8 cellular contexts compared by ENCODE assay signal in the genomic region with DNA sequence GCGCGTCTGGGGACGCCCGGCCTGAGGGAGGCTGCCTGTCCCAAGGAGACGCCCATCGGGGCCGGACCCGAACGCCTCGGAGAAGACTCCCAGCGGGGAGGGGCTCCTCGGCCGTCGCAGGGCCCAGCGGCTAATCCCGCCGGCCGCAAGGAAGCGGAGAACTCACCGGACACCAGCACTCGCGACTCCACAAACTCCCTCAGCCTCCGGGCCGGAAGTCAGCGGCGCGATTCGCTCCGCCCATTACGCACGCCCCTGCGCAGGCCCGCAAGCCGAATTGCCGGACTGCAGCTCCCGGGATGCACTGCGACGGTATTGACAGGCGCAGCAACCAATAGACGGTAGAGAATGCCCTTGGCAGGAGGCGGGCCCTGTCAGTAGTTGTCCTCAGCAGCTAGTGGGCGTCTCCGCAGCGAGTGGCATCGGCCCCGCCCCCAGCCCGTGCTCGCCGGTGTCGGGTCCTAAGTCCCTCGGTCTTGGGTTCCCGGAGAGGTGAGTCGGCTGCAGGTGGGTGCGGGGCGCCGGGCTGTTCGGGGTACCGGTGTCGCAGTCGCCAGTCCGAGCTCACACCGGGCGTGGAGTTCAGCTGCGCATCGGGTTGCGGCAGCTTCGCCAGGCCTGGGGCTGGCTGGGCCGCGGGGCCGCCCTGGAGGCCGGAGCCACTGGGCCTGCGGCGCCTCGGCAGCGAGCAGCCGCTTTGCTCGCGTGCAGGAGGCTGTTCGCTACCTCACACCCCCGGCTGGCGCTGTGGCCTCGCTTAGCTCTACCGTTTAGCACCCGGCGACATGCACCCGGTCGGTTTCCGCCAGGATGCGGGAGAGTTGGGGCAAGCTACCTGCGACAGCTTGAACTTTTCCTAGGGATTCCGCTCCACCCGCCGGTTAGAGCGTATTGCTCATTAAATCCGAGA. TPM values are rescaled to one million over a fixed set of nuclear protein-coding genes. Genes with fewer than 3 reads are reported as not detected.
DNase-seq lines count a peak whose midpoint lies in the region; ATAC-seq and TF ChIP-seq lines count a peak whose summit lies in the region.

A gene (plus strand): TSS at position 437 of the 910 bp plus-strand sequence. CDS start 790 bp downstream, outside the sequence.
A gene (minus strand): TSS at position 226 of the 910 bp plus-strand sequence. CDS start 3,447 bp downstream, outside the sequence.

- peaks cover 59% of the 10 kb centered on the region for H3K79me2 ChIP-seq in osteoblast (ENCODE audit: insufficient read depth, low read length)

- H3K4me1 Mint-ChIP-seq in activated naive CD4-positive, alpha-beta T cell treated with anti-CD3 and anti-CD28 coated beads, Interleukin-2, amount 50 U/mL, for 24 hours: peaks cover 60% of the 10 kb centered on the region

- peaks cover 4% of the 10 kb centered on the region for H4K20me1 ChIP-seq in osteoblast (ENCODE audit: insufficient read depth, low read length)

- peaks cover 13% of the 10 kb centered on the region for H3K4me1 ChIP-seq in osteoblast (ENCODE audit: insufficient read depth, low read length)
- H3K4me1 ChIP-seq in thoracic aorta (ENCODE audit: control insufficient read depth in 1 of 2, low read depth in 2 of 2): peaks cover 10 to 32% of the 10 kb centered on the region in 2 donors

- POLR2A ChIA-PET in GM10248 (lab: Yijun Ruan, JAX): interaction anchor here (0.5 to 1.5 kb wide), 5 partner anchors 22 to 117 kb away, joined by 3 to 11 read pairs (median 3); a partner anchor contains a TSS

- peaks cover 10% of the 10 kb centered on the region for H3K9me3 Mint-ChIP-seq in activated naive CD4-positive, alpha-beta T cell treated with anti-CD3 and anti-CD28 coated beads, Interleukin-2, amount 50 U/mL, for 24 hours

- H3K4me3 ChIP-seq in osteoblast (ENCODE audit: insufficient read depth, low read length): peak within 1 kb of the TSS; percentile 98
- peak within 1 kb of the TSS; percentile 91 for H3K4me3 ChIP-seq in thoracic aorta

- peak within 1 kb of the TSS; percentile 95 for H2AFZ ChIP-seq in osteoblast (ENCODE audit: low read length)

- H3K27me3 ChIP-seq in osteoblast (ENCODE audit: insufficient read depth, low read length): no peaks in the 10 kb centered on the region
- no peaks in the 10 kb centered on the region for H3K27me3 ChIP-seq in thoracic aorta (replicated peaks; ENCODE audit: insufficient read depth)

- H3K36me3 ChIP-seq in osteoblast (ENCODE audit: insufficient read depth, low read length) (peaks cover 47% of the 10 kb centered on the region), thoracic aorta (peaks cover 32% of the 10 kb centered on the region)

- peak within 1 kb of the TSS; percentile 84 for H3K27ac Mint-ChIP-seq in activated naive CD4-positive, alpha-beta T cell treated with anti-CD3 and anti-CD28 coated beads, Interleukin-2, amount 50 U/mL, for 24 hours

- H3K4me3 Mint-ChIP-seq in activated naive CD4-positive, alpha-beta T cell treated with anti-CD3 and anti-CD28 coated beads, Interleukin-2, amount 50 U/mL, for 24 hours: peak within 1 kb of the TSS; percentile 98

- TF ChIP-seq CTCF in GM10248 (IDR thresholded peaks at IDR 0.05; ENCODE audit: control extremely low read depth, extremely low read depth, low read depth, missing control alignments): peak; percentile 8
- no peak for TF ChIP-seq CTCF in osteoblast (IDR thresholded peaks at IDR 0.05; ENCODE audit: extremely low read depth, low read depth, low read length)
- TF ChIP-seq CTCF in thoracic aorta (IDR thresholded peaks at IDR 0.05): no peak

- H3K27ac ChIP-seq in osteoblast (ENCODE audit: low read depth, low read length): peak within 1 kb of the TSS; percentile 83
- peak within 1 kb of the TSS; percentile 75 to 79 for H3K27ac ChIP-seq in thoracic aorta

- H3K36me3 Mint-ChIP-seq in activated naive CD4-positive, alpha-beta T cell treated with anti-CD3 and anti-CD28 coated beads, Interleukin-2, amount 50 U/mL, for 24 hours: peaks cover 47% of the 10 kb centered on the region

- CTCF ChIA-PET in GM10248 (lab: Yijun Ruan, JAX): interaction anchor here (1.3 to 1.6 kb wide), 4 partner anchors 43 to 342 kb away, joined by 4 to 5 read pairs (median 4); a partner anchor contains a TSS

- H3K27me3 Mint-ChIP-seq in activated naive CD4-positive, alpha-beta T cell treated with anti-CD3 and anti-CD28 coated beads, Interleukin-2, amount 50 U/mL, for 24 hours: no peaks in the 10 kb centered on the region

- ATAC-seq in HG02588 (IDR thresholded peaks at IDR 0.05; ENCODE audit: unreplicated experiment): peak; percentile 93
- peak; percentile 99 for ATAC-seq in SK-N-SH treated with all-trans-retinoic acid at 6 μM for 48 hours
- ATAC-seq in thoracic aorta (ENCODE audit: insufficient number of reproducible peaks, low FRiP score, low read depth): peak; percentile 98

- DNase-seq in GM10248 (ENCODE audit: extremely low spot score): peak; percentile 100
- peak; percentile 98 for DNase-seq in NCI-H1092 (lab: John Stamatoyannopoulos, UW)
- peak; percentile 99 for DNase-seq in glomerular visceral epithelial cell (ENCODE audit: extremely low spot score)
- peak; percentile 100 for DNase-seq in osteoblast (ENCODE audit: insufficient read length, low spot score, missing footprints)
- peak; percentile 96 for DNase-seq in thoracic aorta (ENCODE audit: low spot score)

- H3K9me3 ChIP-seq in osteoblast (ENCODE audit: low read depth, low read length) (peaks cover 5% of the 10 kb centered on the region), thoracic aorta (peaks cover 10% of the 10 kb centered on the region)

- H3K4me2 ChIP-seq in osteoblast (ENCODE audit: insufficient read depth, low read length): peak within 1 kb of the TSS; percentile 93

TF ChIP-seq in SK-N-SH treated with all-trans-retinoic acid at 6 μM for 48 hours, 23 proteins besides CTCF, POLR2A, EP300 and RAD21:
- TF ChIP-seq ESRRG (CRISPR knock-in tag; IDR thresholded peaks at IDR 0.05): no peak

RNA-seq across cellular contexts. Expression of the first gene that starts in this region (rescaled TPM):
- 9.7 and 11.2 TPM in 2 replicates for total RNA-seq in osteoblast
- total RNA-seq in thoracic aorta: 10 to 100 TPM in 1 of 2 donors, 1 to 10 TPM in 1; 5.4 to 16.8 TPM

RNA-seq across cellular contexts. Expression of the second gene that starts in this region (rescaled TPM):
- total RNA-seq in osteoblast (13.6 and 14.8 TPM in 2 replicates), thoracic aorta (10 to 100 TPM; 12.5 to 15.0 TPM)

Comparison
In these comparisons a context has a peak if more than half of its experiments do, and no peak if none do; other contexts are left out.
1. Peak in every context shown above with its lines: DNase-seq, ATAC-seq, H3K4me3 ChIP-seq and H3K27ac ChIP-seq.